5 cellular contexts compared by ENCODE assay signal in the genomic region with DNA sequence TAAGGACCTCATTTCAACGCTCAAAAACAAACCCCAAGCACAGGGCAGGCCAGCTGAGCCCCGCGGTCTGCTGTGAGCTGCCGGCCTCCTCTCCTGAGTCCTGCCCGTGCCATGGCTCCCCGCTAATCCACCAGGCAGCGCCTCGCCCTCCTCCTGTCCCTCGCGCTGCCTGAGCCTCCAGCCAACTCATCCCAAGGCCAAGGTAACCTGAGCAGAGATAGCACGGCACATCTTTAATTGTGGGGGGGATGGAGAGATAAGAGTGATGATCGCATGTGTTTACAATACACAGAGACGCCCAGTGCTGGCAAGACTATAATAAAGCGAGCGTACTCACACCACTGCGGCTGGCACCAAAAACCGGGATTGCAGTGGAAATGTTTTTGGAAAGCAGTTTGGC. TPM values are rescaled to one million over a fixed set of nuclear protein-coding genes. Genes with fewer than 3 reads are reported as not detected.
DNase-seq lines count a peak whose midpoint lies in the region; ATAC-seq and TF ChIP-seq lines count a peak whose summit lies in the region.
"Not testable (repeated sequence)": the region's sequence is repeated elsewhere in the genome, so short reads cannot be mapped to it uniquely, and the experiment has no call there.

No MANE protein-coding gene starts in this region.

- H3K27me3 ChIP-seq in A673 (replicated peaks; ENCODE audit: insufficient read depth, low read depth, low read length, poor library complexity); right lobe of liver; psoas muscle (ENCODE audit: insufficient read depth in 3 of 3, low read length in 2 of 3); gastrocnemius medialis: not testable (repeated sequence)

- H3K4me3 ChIP-seq in A673 (ENCODE audit: low read depth, low read length, poor library complexity, severe bottlenecking); right lobe of liver; psoas muscle; gastrocnemius medialis: not testable (repeated sequence)

- no CpG with 5 or more reads among the region's 17 CpGs for WGBS in right lobe of liver (ENCODE audit: insufficient coverage, low coverage, low lambda C conversion rate, missing lambda C conversion rate)
- 79 to 98% (median 88%) methylated on average over 4 to 6 of the region's 17 CpGs for WGBS in psoas muscle, 3 donors

- TF ChIP-seq POLR2A in right lobe of liver (IDR thresholded peaks at IDR 0.05); gastrocnemius medialis (IDR thresholded peaks at IDR 0.05): not testable (repeated sequence)

- in situ Hi-C loops in gastrocnemius medialis (cut with MboI; ENCODE audit: low sequenced_read_pairs in 4 of 4) = not testable (repeated sequence)

- intact Hi-C loops in A673 (cut with micrococcal nuclease; ENCODE audit: unreplicated experiment); right lobe of liver (cut with DNase I); psoas muscle (cut with DNase I); gastrocnemius medialis (cut with DNase I; ENCODE audit: low total_unique reads): not testable (repeated sequence)

- POLR2A ChIA-PET in A673 (lab: Charles Lee; ENCODE audit: low non-redundant PET) = not testable (repeated sequence)

- H3K36me3 ChIP-seq in A673 (ENCODE audit: insufficient read depth, low read length, poor library complexity, severe bottlenecking); right lobe of liver; psoas muscle (ENCODE audit: insufficient read depth in 1 of 2, low read depth in 1 of 2); gastrocnemius medialis: not testable (repeated sequence)

- H3K9me3 ChIP-seq in A673 (ENCODE audit: low read depth, low read length, poor library complexity, severe bottlenecking); right lobe of liver; psoas muscle; gastrocnemius medialis: not testable (repeated sequence)

- H3K27ac ChIP-seq in A673 (ENCODE audit: low read depth, low read length, poor library complexity, severe bottlenecking); right lobe of liver; psoas muscle; gastrocnemius medialis: not testable (repeated sequence)

- CTCF ChIA-PET in A673 (lab: Charles Lee) = not testable (repeated sequence)

- not testable (repeated sequence) for TF ChIP-seq CTCF in A673 (conservative IDR thresholded peaks at IDR 0.05; ENCODE audit: low read depth, low read length); right lobe of liver (IDR thresholded peaks at IDR 0.05); psoas muscle (IDR thresholded peaks at IDR 0.05); gastrocnemius medialis (IDR thresholded peaks at IDR 0.05 in 4 of 5, conservative IDR thresholded peaks at IDR 0.05 in 1 of 5)

- TSS peak; percentile 28 for BruUV-seq in A673 (replicated peaks; lab: Mats Ljungman, UMichigan)

- DNase-seq in A673 (ENCODE audit: low spot score); left lobe of liver (ENCODE audit: low spot score); right lobe of liver; psoas muscle; gastrocnemius medialis: not testable (repeated sequence)

- not testable (repeated sequence) for H3K4me1 ChIP-seq in A673 (ENCODE audit: insufficient read depth, low read length, poor library complexity, severe bottlenecking); right lobe of liver; psoas muscle; gastrocnemius medialis

- peak; percentile 54 for ATAC-seq in left lobe of liver
- peak; percentile 60 to 75 (median 65) for ATAC-seq in right lobe of liver
- peak; percentile 34 to 83 (median 66) for ATAC-seq in psoas muscle
- ATAC-seq in gastrocnemius medialis = peak; percentile 69 to 83

RNA-seq across cellular contexts. Expression of a gene that starts 39.8 kb away (rescaled TPM):
- total RNA-seq in A673 (2021) (33.1 and 35.6 TPM in 2 replicates), left lobe of liver (7.8 TPM), right lobe of liver (10 to 100 TPM in 4 of 6 experiments, 1 to 10 TPM in 2; 7.3 to 22.8 (median 11.1) TPM), psoas muscle (10 to 100 TPM in 3 of 4 donors, 1 to 10 TPM in 1; 9.1 to 18.0 (median 16.7) TPM), gastrocnemius medialis (10 to 100 TPM; 13.6 to 23.8 (median 14.7) TPM)
- polyA plus RNA-seq in psoas muscle = 10 to 100 TPM; 10.8 to 65.8 (median 24.1) TPM
